In the genomic region with DNA sequence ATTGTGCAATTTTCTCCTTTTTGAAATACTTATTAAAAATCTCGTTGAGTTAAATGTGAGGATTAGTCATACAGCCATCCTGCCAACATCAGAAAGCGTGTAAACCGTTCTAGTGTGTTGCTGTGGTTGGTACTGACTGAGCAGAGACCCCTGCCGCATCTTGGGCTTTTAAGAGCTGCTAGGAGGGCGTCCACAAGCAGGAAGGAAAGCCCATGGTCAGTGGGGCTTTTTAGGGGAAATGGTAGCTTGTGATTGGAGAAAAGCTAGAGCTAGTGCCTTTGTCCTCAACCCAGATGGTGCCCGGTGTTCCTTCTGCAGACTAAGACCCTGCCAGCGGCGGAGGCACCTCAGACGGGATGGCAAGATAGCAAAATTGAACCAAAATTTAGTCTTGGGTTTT, we compare ENCODE assay signal across 2 cellular contexts.
TF ChIP-seq lines count a peak whose summit lies in the region.

No MANE protein-coding gene starts in this region.

TF ChIP-seq in HCT116, 20 proteins besides CTCF, POLR2A, EP300 and RAD21 (continued from another document):
- TF ChIP-seq CEBPB (IDR thresholded peaks at IDR 0.05; ENCODE audit: low read depth) (no peak), ZNF274 (IDR thresholded peaks at IDR 0.05; ENCODE audit: low read depth, low read length) (no peak), ZFX (IDR thresholded peaks at IDR 0.05) (no peak), ELF1 (IDR thresholded peaks at IDR 0.05; ENCODE audit: borderline replicate concordance, low read depth) (no peak), POLR2AphosphoS5 (IDR thresholded peaks at IDR 0.05; ENCODE audit: low read depth, low read length) (no peak), MAX (IDR thresholded peaks at IDR 0.05) (no peak), EGR1 (IDR thresholded peaks at IDR 0.05; ENCODE audit: low read depth) (no peak), FOSL1 (IDR thresholded peaks at IDR 0.05; ENCODE audit: low read depth) (no peak), JUND (IDR thresholded peaks at IDR 0.05) (no peak), TCF7L2 (IDR thresholded peaks at IDR 0.05; ENCODE audit: borderline replicate concordance, extremely low read depth, insufficient read depth, insufficient read length) (no peak), REST (IDR thresholded peaks at IDR 0.05; ENCODE audit: low read depth) (no peak), EZH2 (IDR thresholded peaks at IDR 0.05) (no peak)
- TF ChIP-seq, protein P1, sequence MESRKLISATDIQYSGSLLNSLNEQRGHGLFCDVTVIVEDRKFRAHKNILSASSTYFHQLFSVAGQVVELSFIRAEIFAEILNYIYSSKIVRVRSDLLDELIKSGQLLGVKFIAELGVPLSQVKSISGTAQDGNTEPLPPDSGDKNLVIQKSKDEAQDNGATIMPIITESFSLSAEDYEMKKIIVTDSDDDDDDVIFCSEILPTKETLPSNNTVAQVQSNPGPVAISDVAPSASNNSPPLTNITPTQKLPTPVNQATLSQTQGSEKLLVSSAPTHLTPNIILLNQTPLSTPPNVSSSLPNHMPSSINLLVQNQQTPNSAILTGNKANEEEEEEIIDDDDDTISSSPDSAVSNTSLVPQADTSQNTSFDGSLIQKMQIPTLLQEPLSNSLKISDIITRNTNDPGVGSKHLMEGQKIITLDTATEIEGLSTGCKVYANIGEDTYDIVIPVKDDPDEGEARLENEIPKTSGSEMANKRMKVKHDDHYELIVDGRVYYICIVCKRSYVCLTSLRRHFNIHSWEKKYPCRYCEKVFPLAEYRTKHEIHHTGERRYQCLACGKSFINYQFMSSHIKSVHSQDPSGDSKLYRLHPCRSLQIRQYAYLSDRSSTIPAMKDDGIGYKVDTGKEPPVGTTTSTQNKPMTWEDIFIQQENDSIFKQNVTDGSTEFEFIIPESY (IDR thresholded peaks at IDR 0.05; ENCODE audit: extremely low read depth, insufficient replicate concordance, low read length) = no peak

TF ChIP-seq in WTC11, 78 proteins besides CTCF, POLR2A, EP300 and RAD21 (continued from another document):
- TF ChIP-seq STAT6 (CRISPR knock-in tag; conservative IDR thresholded peaks at IDR 0.05; ENCODE audit: low read depth) = no peak
- no peak for TF ChIP-seq NFYB (CRISPR knock-in tag; conservative IDR thresholded peaks at IDR 0.05; ENCODE audit: low read depth)
- TF ChIP-seq, protein P2, sequence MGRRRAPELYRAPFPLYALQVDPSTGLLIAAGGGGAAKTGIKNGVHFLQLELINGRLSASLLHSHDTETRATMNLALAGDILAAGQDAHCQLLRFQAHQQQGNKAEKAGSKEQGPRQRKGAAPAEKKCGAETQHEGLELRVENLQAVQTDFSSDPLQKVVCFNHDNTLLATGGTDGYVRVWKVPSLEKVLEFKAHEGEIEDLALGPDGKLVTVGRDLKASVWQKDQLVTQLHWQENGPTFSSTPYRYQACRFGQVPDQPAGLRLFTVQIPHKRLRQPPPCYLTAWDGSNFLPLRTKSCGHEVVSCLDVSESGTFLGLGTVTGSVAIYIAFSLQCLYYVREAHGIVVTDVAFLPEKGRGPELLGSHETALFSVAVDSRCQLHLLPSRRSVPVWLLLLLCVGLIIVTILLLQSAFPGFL (CRISPR knock-in tag; IDR thresholded peaks at IDR 0.05; ENCODE audit: borderline replicate concordance) = no peak
- no peak for TF ChIP-seq ZNF671 (CRISPR knock-in tag; IDR thresholded peaks at IDR 0.05)
